ENCODE assay signal across 1 cellular context in genomic region chr2:127672341-127673303, GRCh38.
TF ChIP-seq lines count a peak whose summit lies in the region.

No MANE protein-coding gene starts in this region.

TF ChIP-seq in H1, 55 proteins besides CTCF, POLR2A, EP300 and RAD21:
- TF ChIP-seq ATF2 (IDR thresholded peaks at IDR 0.05; ENCODE audit: low read length) (no peak), SP1 (IDR thresholded peaks at IDR 0.05; ENCODE audit: low read depth, low read length) (no peak), SRF (IDR thresholded peaks at IDR 0.05; ENCODE audit: low read depth, low read length) (no peak), JUND (IDR thresholded peaks at IDR 0.05; ENCODE audit: low read length) (no peak), RNF2 (IDR thresholded peaks at IDR 0.05; ENCODE audit: borderline replicate concordance, low read depth, low read length, missing control alignments, poor library complexity, severe bottlenecking) (no peak), TAF1 (IDR thresholded peaks at IDR 0.05; ENCODE audit: low read depth, low read length) (no peak), KDM4A (IDR thresholded peaks at IDR 0.05; ENCODE audit: low read depth, low read length, severe bottlenecking) (no peak), SIN3A (conservative IDR thresholded peaks at IDR 0.05 in 1 of 2, IDR thresholded peaks at IDR 0.05 in 1 of 2; ENCODE audit: low read depth in 1 of 2, low read length in 2 of 2) (no peak), CHD2 (IDR thresholded peaks at IDR 0.05; ENCODE audit: low read length) (no peak), SUZ12 (IDR thresholded peaks at IDR 0.05; ENCODE audit: low read length) (no peak), POLR2AphosphoS5 (IDR thresholded peaks at IDR 0.05; ENCODE audit: low read depth, low read length) (no peak)
TF ChIP-seq in H1: peak in this region for 0.
